Comparison of ENCODE assay signal across 26 cellular contexts in the genomic region with DNA sequence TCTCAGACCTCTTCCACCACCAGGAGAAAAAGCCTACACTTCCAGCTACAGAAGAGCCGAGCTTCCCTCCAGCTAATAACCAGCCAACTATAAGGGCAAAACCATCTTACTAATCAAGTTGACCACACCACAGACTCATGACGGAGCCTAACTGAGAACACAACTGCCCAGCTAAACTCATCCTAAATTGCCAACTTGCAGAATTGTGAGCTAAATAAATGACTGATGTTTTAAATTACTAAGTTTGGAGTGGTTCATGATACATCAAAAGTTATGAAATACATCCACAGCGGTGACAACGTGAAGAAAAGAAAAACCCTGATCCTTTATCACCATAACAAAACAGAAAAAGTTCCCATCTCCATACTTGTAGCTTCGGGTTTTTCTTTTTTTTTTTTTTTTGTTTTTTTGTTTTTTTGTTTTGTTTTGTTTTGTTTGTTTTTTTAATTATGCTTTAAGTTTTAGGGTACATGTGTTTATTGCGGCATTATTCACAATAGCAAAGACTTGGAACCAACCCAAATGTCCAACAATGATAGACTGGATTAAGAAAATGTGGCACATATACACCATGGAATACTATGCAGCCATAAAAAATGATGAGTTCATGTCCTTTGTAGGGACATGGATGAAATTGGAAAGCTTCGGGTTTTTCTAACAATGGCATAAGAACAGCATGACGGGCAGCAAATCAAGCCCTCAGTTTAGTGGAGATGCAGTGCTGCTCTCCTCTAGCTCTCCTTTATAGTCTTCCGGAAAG.
"Had no signal": no experiment of that assay in that cellular context is flagged by ENCODE, and none has a peak within 500 bp of the region (broad histone marks: within the 10 kb centered on the region; RNA-seq: fewer than 3 reads in every experiment).

No MANE protein-coding gene starts in this region.

- H3K27me3 ChIP-seq: colonic mucosa, gastrocnemius medialis, left lung, spleen, tibial nerve, upper lobe of left lung had no signal

- H3K4me3 ChIP-seq: colonic mucosa, gastrocnemius medialis, left lung, mucosa of descending colon, psoas muscle, skin epidermis, spleen, thoracic aorta, tibial nerve, upper lobe of left lung had no signal

- H3K9me3 ChIP-seq: colonic mucosa, gastrocnemius medialis, left lung, mucosa of descending colon, psoas muscle, thoracic aorta, upper lobe of left lung had no signal

- FAIRE-seq: urothelium cell line had no signal

- ATAC-seq: esophagus mucosa; gastrocnemius medialis; left lung; mucosa of descending colon; psoas muscle; right cardiac atrium; stimulated activated memory B cell treated with anti-CD40 and anti-IgM and Interleukin-4, amounts not matched to agents 10 μg/mL and 1 μg/mL and 100 μg/mL, for 72 hours; stimulated activated naive CD8-positive, alpha-beta T cell treated with anti-CD3 and anti-CD28 coated beads, Interleukin-15, Interleukin-2, amounts not matched to agents 100 U/mL and 50 U/mL, for 24 hours had no signal

- H3K4me1 ChIP-seq: colonic mucosa, gastrocnemius medialis, left lung, psoas muscle, spleen, tibial nerve, upper lobe of left lung had no signal

- DNase-seq: colonic mucosa; effector CD8-positive, alpha-beta T cell; endodermal cell; foreskin fibroblast; gastrocnemius medialis; head of caudate nucleus; kidney; left lung; mesenchymal stem cell; mucosa of descending colon; naive B cell; nucleus accumbens; posterior cingulate gyrus; psoas muscle; right cardiac atrium; spleen; stimulated activated CD4-positive, alpha-beta T cell treated with anti-CD3 and anti-CD28 coated beads, Interleukin-4, amount 100 ng/mL, for 4 hours; stimulated activated naive CD8-positive, alpha-beta T cell treated with anti-CD3 and anti-CD28 coated beads, Interleukin-15, Interleukin-2, amounts not matched to agents 100 U/mL and 50 U/mL, for 24 hours; upper lobe of left lung had no signal

- H3K36me3 ChIP-seq: colonic mucosa, gastrocnemius medialis, left lung, thoracic aorta, tibial nerve, upper lobe of left lung had no signal

- H3K27ac ChIP-seq: colonic mucosa, epithelial cell of prostate, gastrocnemius medialis, left lung, psoas muscle, skin epidermis, spleen, thoracic aorta, tibial nerve, upper lobe of left lung had no signal
